8 cellular contexts compared by ENCODE assay signal in the genomic region with DNA sequence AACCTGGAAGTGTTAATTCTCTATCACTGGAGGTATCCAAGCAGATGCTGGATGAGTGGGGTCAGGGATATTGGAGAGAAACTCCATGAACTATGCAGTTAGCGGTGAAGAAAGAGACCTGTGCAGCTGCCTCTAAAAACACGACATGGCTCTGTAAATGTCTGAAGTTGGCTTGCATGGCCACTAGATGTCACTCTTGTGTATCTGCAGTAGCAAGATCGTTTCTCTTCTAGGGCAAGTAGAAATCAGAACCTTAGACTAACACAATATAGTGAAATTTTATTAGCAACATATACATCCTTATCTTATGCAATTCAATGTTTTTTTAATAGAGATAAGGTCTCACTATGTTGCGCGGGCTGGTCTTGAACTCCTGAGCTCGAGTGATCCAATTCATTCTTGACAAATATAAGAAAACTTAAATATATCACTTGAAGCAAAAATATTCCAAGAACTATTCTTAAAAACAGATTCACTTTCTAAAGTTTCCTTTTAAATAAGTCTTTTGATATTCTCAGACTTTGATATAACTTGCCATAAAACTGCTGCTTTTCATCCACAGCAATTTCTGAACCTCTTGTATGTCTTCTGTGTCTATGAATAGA.
DNase-seq lines count a peak whose midpoint lies in the region; ATAC-seq and TF ChIP-seq lines count a peak whose summit lies in the region.

No MANE protein-coding gene starts in this region.

- H3K9me3 ChIP-seq in SU-DHL-6 (ENCODE audit: insufficient read depth, low read length): no peaks in the 10 kb centered on the region

- H3K27ac ChIP-seq in 22Rv1: no peak overlapping the region
- no peak overlapping the region for H3K27ac ChIP-seq in SU-DHL-6 (ENCODE audit: low read depth, low read length)

- no peaks in the 10 kb centered on the region for H3K79me2 ChIP-seq in SU-DHL-6 (ENCODE audit: insufficient read depth, low read length)

- no peaks in the 10 kb centered on the region for H3K27me3 ChIP-seq in SU-DHL-6 (ENCODE audit: low read length)

- peak; percentile 94 for TF ChIP-seq CTCF in 22Rv1 (IDR thresholded peaks at IDR 0.05)
- TF ChIP-seq CTCF in SU-DHL-6 (IDR thresholded peaks at IDR 0.05; ENCODE audit: insufficient read depth, low read length, poor library complexity, severe bottlenecking): peak; percentile 82

- no peak for ATAC-seq in GM21447 (IDR thresholded peaks at IDR 0.05; ENCODE audit: unreplicated experiment)

- no peaks in the 10 kb centered on the region for H4K20me1 ChIP-seq in SU-DHL-6 (ENCODE audit: low read depth, low read length)

- H3K4me3 ChIP-seq in SU-DHL-6 (ENCODE audit: insufficient read depth, low read length, poor library complexity, severe bottlenecking): no peak overlapping the region

- H3K4me2 ChIP-seq in SU-DHL-6 (ENCODE audit: low read depth, low read length, poor library complexity, severe bottlenecking): no peak overlapping the region

- H2AFZ ChIP-seq in SU-DHL-6 (ENCODE audit: low read depth, low read length, severe bottlenecking): no peak overlapping the region

- no peaks in the 10 kb centered on the region for H3K36me3 ChIP-seq in SU-DHL-6 (ENCODE audit: low read length)

- H3F3A ChIP-seq in SU-DHL-6 (ENCODE audit: insufficient read depth): no peaks in the 10 kb centered on the region

- no peaks in the 10 kb centered on the region for H3K9me2 ChIP-seq in SU-DHL-6 (replicated peaks; ENCODE audit: insufficient read depth, low read length)

- H3K9ac ChIP-seq in SU-DHL-6 (ENCODE audit: low read length): no peak overlapping the region

- DNase-seq in GM04503 (ENCODE audit: low read depth) (peak; percentile 31), NCI-H128 (lab: John Stamatoyannopoulos, UW; ENCODE audit: unreplicated experiment) (peak; percentile 62), kidney glomerular epithelial cell (lab: John Stamatoyannopoulos, UW) (peak; percentile 85)
- peak; percentile 52 for DNase-seq in central memory CD4-positive, alpha-beta T cell
- DNase-seq in stimulated activated CD4-positive, alpha-beta T cell treated with anti-CD3 and anti-CD28 coated beads, TNF-alpha, amount 100 ng/mL, for 24 hours (ENCODE audit: low read depth in 3 of 3): peak; percentile 19 to 27 (median 22)

Comparison
In these comparisons a context has a peak if more than half of its experiments do, and no peak if none do; other contexts are left out.
1. DNase-seq: peak in every context shown above with its lines; median percentile 85 in kidney glomerular epithelial cell; 62 in NCI-H128; 52 in central memory CD4-positive, alpha-beta T cell; 31 in GM04503; 22 in stimulated activated CD4-positive, alpha-beta T cell treated with anti-CD3 and anti-CD28 coated beads, TNF-alpha, amount 100 ng/mL, for 24 hours.